8 cellular contexts compared by ENCODE assay signal in the genomic region with DNA sequence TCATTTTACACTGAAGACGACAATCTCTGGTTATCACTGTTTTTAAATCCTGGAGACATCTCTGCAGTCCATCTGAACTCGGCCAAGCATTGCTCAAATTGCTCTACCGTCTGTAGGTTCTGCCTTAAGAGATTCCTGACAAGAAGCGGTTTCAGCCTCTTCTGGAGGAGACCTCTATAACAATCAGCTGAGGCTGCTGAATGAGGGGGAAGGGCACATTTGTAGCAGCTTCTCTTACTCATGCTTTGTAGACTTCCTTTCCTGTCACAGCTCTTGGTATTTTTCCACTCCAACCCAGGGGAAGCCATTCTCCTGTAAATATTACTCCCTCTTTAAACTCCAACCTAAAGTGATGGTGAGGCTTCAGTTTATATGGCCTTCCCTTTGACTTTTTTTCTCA. TPM values are rescaled to one million over a fixed set of nuclear protein-coding genes. Genes with fewer than 3 reads are reported as not detected.
DNase-seq lines count a peak whose midpoint lies in the region; ATAC-seq, FAIRE-seq and TF ChIP-seq lines count a peak whose summit lies in the region.

No MANE protein-coding gene starts in this region.

- TF ChIP-seq POLR2A in K562 (conservative IDR thresholded peaks at IDR 0.05): no peak

- H3K27ac ChIP-seq in K562 (ENCODE audit: extremely low read depth, low read depth, low read length) (peak overlapping the region; percentile 69), left lung (peak overlapping the region; percentile 67 to 76), aorta (ENCODE audit: low read depth in 1 of 2, low read length in 2 of 2) (peak overlapping the region; percentile 25 to 80)

- CTCF ChIA-PET in K562 (lab: Yijun Ruan, JAX; ENCODE audit: low intra/inter-chr PET ratio): no interaction called here

- no peaks in the 10 kb centered on the region for H3K27me3 ChIP-seq in K562 (ENCODE audit: control insufficient read depth in 2 of 2, insufficient read depth in 2 of 2, low read length in 2 of 2)
- peaks cover 0 to 9% of the 10 kb centered on the region in 2 donors for H3K27me3 ChIP-seq in left lung
- H3K27me3 ChIP-seq in aorta (ENCODE audit: control insufficient read depth in 1 of 2, insufficient read depth in 2 of 2, low read length in 1 of 2): no peaks in the 10 kb centered on the region

- peaks cover 19% of the 10 kb centered on the region for H3K4me1 ChIP-seq in ES-I3 (ENCODE audit: insufficient read depth, low read length)
- peaks cover 14 to 25% of the 10 kb centered on the region in 2 experiments; a peak in 4 of 5 replicates for H3K4me1 ChIP-seq in K562 (replicated peaks in 1 of 2; ENCODE audit: control insufficient read depth in 2 of 2, insufficient read depth in 2 of 2, low read length in 2 of 2)
- H3K4me1 ChIP-seq in left lung: peaks cover 10 to 35% of the 10 kb centered on the region in 2 donors
- peaks cover 0 to 2% of the 10 kb centered on the region in 2 donors for H3K4me1 ChIP-seq in aorta (ENCODE audit: control insufficient read depth in 1 of 2, insufficient read depth in 2 of 2, low read length in 2 of 2)

- peak; percentile 44 for ATAC-seq in K562
- peak; percentile 38 for ATAC-seq in left lung
- no peak for ATAC-seq in aorta (ENCODE audit: low FRiP score)
- no peak for ATAC-seq in HG03039 (IDR thresholded peaks at IDR 0.05; ENCODE audit: unreplicated experiment)

- no peak for TF ChIP-seq EP300 in K562 (IDR thresholded peaks at IDR 0.05; ENCODE audit: low read length)

- H3K4me3 ChIP-seq in K562: no peak overlapping the region
- H3K4me3 ChIP-seq in left lung: no peak overlapping the region
- no peak overlapping the region for H3K4me3 ChIP-seq in aorta (ENCODE audit: low read length in 2 of 2)

- in situ Hi-C loops in K562 (cut with MboI): loop anchor here (5.0 kb wide), 1 partner anchor 45 kb away; no protein-coding TSS in a partner anchor

- H3K4me2 ChIP-seq in K562 (ENCODE audit: insufficient read depth, low read length): peak overlapping the region; percentile 61

- intact Hi-C loops in K562 (cut with micrococcal nuclease) (loop anchor here (2.0 kb wide), 1 partner anchor 14 kb away; no protein-coding TSS in a partner anchor), left lung (cut with DNase I) (no loop called here), aorta (cut with DNase I) (no loop called here)

- H3K36me3 ChIP-seq in ES-I3 (ENCODE audit: insufficient read depth, low read length): no peaks in the 10 kb centered on the region; the same call in 1 of the 2 replicates
- H3K36me3 ChIP-seq in K562 (ENCODE audit: control insufficient read depth, insufficient read depth, low read length): no peaks in the 10 kb centered on the region; the same call in 2 of the 3 replicates
- H3K36me3 ChIP-seq in left lung: no peaks in the 10 kb centered on the region
- no peaks in the 10 kb centered on the region for H3K36me3 ChIP-seq in aorta (ENCODE audit: control insufficient read depth in 1 of 2, insufficient read depth in 2 of 2, low read length in 1 of 2)

- BruUV-seq in K562 (replicated peaks; lab: Mats Ljungman, UMichigan): TSS peak; percentile 26

- TF ChIP-seq RAD21 in K562 (CRISPR knock-in tag; conservative IDR thresholded peaks at IDR 0.05 in 1 of 2, IDR thresholded peaks at IDR 0.05 in 1 of 2): 0 out of 4 replicates have a peak, but pooled peaks of 1 of the 2 experiments have one; percentile 6

- H3K9ac ChIP-seq in ES-I3 (ENCODE audit: low read depth, low read length) (0 out of 2 replicates have a peak overlapping the region, but pooled peaks have one; percentile 19), K562 (ENCODE audit: insufficient read depth in 1 of 2, low read depth in 2 of 2, low read length in 2 of 2) (peak overlapping the region in 1 of 2 experiments; percentile 51; a peak in 2 of 4 replicates)

- DNase-seq in NCI-H2107 treated with DMSO at 0.1 percent for 48 hours (lab: John Stamatoyannopoulos, UW; ENCODE audit: unreplicated experiment) (peak; percentile 96), K562 (ENCODE audit: extremely low read depth in 1 of 4, low spot score in 3 of 4) (peak; percentile 15 to 71 (median 35)), left lung (peak in 1 of 2 donors; percentile 41), aorta (peak in 1 of 2 donors; percentile 62), NCI-H1048 (lab: John Stamatoyannopoulos, UW) (no peak), D341Med (ENCODE audit: low spot score) (no peak)

- POLR2A ChIA-PET in K562 (lab: Yijun Ruan, JAX): interaction anchor here (1.1 to 1.4 kb wide), 2 partner anchors 9 to 12 kb away, joined by 3 to 5 read pairs; no protein-coding TSS in a partner anchor

- no peaks in the 10 kb centered on the region for H3K9me1 ChIP-seq in K562 (ENCODE audit: control insufficient read depth, insufficient read depth, low read length)

- FAIRE-seq in K562 (lab: Jason Lieb, UNC): peak; percentile 85

- H3K9me3 ChIP-seq in ES-I3 (ENCODE audit: control insufficient read depth, insufficient read depth, low read length): peaks cover 2% of the 10 kb centered on the region; the same call in 1 of the 2 replicates
- H3K9me3 ChIP-seq in K562 (replicated peaks; ENCODE audit: control insufficient read depth, insufficient read depth, low read depth, low read length): no peaks in the 10 kb centered on the region
- no peaks in the 10 kb centered on the region for H3K9me3 ChIP-seq in left lung
- H3K9me3 ChIP-seq in aorta (ENCODE audit: control insufficient read depth, low read length): no peaks in the 10 kb centered on the region

- TF ChIP-seq CTCF in K562 (IDR thresholded peaks at IDR 0.05 in 2 of 3, conservative IDR thresholded peaks at IDR 0.05 in 1 of 3; ENCODE audit: insufficient read depth in 2 of 3, low read depth in 1 of 3, low read length in 3 of 3) (no peak), left lung (IDR thresholded peaks at IDR 0.05) (no peak)

- peaks cover 4% of the 10 kb centered on the region; the same call in 2 of the 3 replicates for H3K79me2 ChIP-seq in K562 (ENCODE audit: control insufficient read depth, insufficient read depth, low read length)

- peak overlapping the region; percentile 63 for H2AFZ ChIP-seq in K562 (ENCODE audit: low read depth, low read length)

- no peaks in the 10 kb centered on the region for H4K20me1 ChIP-seq in K562 (replicated peaks; ENCODE audit: control insufficient read depth, insufficient read depth, low read length)

- 0% methylated on average over 4 of the region's 4 CpGs for WGBS in K562 (ENCODE audit: insufficient coverage, low coverage, missing lambda C conversion rate)
- WGBS in aorta, 2 donors: 30 to 33% methylated on average over 4 of the region's 4 CpGs

RNA-seq across cellular contexts. Expression of a gene that starts 3.0 kb away (rescaled TPM):
- total RNA-seq in K562 (2011; cell fraction: chromatin; rRNA removed; ENCODE audit: low replicate concordance): 22.1 and 29.4 TPM in 2 replicates
- total RNA-seq in K562 (2011; cell fraction: nucleolus; rRNA removed): 20.8 and 24.9 TPM in 2 replicates
- 25.6 and 31.2 TPM in 2 replicates for total RNA-seq in K562 (2011; cell fraction: nucleoplasm; rRNA removed)
- total RNA-seq in K562 (2014; rRNA removed): 13.9 and 15.5 TPM in 2 replicates
- 17.8 and 19.7 TPM in 2 replicates for total RNA-seq in K562 (2014; rRNA removed; fragmentation: Illumina TruSeq; extraction: Trizol)
- 5.8 and 6.2 TPM in 2 replicates for total RNA-seq in K562 (2015; rRNA removed; fragmentation: Illumina TruSeq; extraction: Trizol)
- 12.5 and 13.1 TPM in 2 replicates for total RNA-seq in K562 (2021)
- polyA plus RNA-seq in K562 (2011; rRNA removed): 75.0 and 107 TPM in 2 replicates
- 64.8 and 102 TPM in 2 replicates for polyA plus RNA-seq in K562 (2011; cell fraction: cytosol; rRNA removed)
- polyA plus RNA-seq in K562 (2011; cell fraction: nucleus; rRNA removed): 27.6 and 70.1 TPM in 2 replicates
- 19.8 and 63.2 TPM in 2 replicates for polyA plus RNA-seq in K562 (2012)
- polyA plus RNA-seq in K562 (2014; fragmentation: Illumina TruSeq; extraction: Trizol): 20.3 and 21.9 TPM in 2 replicates
- 10 to 100 TPM; 23.2 to 26.7 TPM for polyA plus RNA-seq in K562 (2014; fragmentation: Nextera tagmentation; extraction: Ambion mirVana)
- polyA plus RNA-seq in K562 (2014; rRNA removed): 11.7 and 13.4 TPM in 2 replicates
- polyA minus RNA-seq in K562 (2011; rRNA and poly(A)+ RNA removed): 63.5 and 97.5 TPM in 2 replicates
- polyA minus RNA-seq in K562 (2011; cell fraction: cytosol; rRNA and poly(A)+ RNA removed): 36.9 and 46.0 TPM in 2 replicates
- 10.5 and 31.0 TPM in 2 replicates for polyA minus RNA-seq in K562 (2011; cell fraction: nucleus; rRNA and poly(A)+ RNA removed)
- total RNA-seq in left lung: 10 to 100 TPM in 1 of 2 donors, 1 to 10 TPM in 1; 6.0 to 14.8 TPM
- 1 to 10 TPM; 4.1 to 8.5 TPM for total RNA-seq in aorta
- 1 to 10 TPM; 4.8 to 7.4 TPM for polyA plus RNA-seq in aorta

RNA-seq across cellular contexts. Expression of a gene that starts 22.6 kb away (rescaled TPM):
- total RNA-seq in K562 (2011; cell fraction: chromatin; rRNA removed; ENCODE audit: low replicate concordance): 34.6 and 42.7 TPM in 2 replicates
- total RNA-seq in K562 (2011; cell fraction: nucleolus; rRNA removed): 39.7 and 40.9 TPM in 2 replicates
- total RNA-seq in K562 (2011; cell fraction: nucleoplasm; rRNA removed): 44.7 and 64.3 TPM in 2 replicates
- 21.1 and 33.9 TPM in 2 replicates for total RNA-seq in K562 (2014; rRNA removed)
- 24.7 and 25.8 TPM in 2 replicates for total RNA-seq in K562 (2014; rRNA removed; fragmentation: Illumina TruSeq; extraction: Trizol)
- total RNA-seq in K562 (2015; rRNA removed; fragmentation: Illumina TruSeq; extraction: Trizol): 20.9 and 22.1 TPM in 2 replicates
- total RNA-seq in K562 (2021): 24.6 and 25.1 TPM in 2 replicates
- 48.1 and 53.4 TPM in 2 replicates for polyA plus RNA-seq in K562 (2011; rRNA removed)
- 45.7 and 51.0 TPM in 2 replicates for polyA plus RNA-seq in K562 (2011; cell fraction: cytosol; rRNA removed)
- 104 and 138 TPM in 2 replicates for polyA plus RNA-seq in K562 (2011; cell fraction: nucleus; rRNA removed)
- polyA plus RNA-seq in K562 (2012): 19.2 and 29.0 TPM in 2 replicates
- 23.3 and 26.6 TPM in 2 replicates for polyA plus RNA-seq in K562 (2014; fragmentation: Illumina TruSeq; extraction: Trizol)
- 10 to 100 TPM; 23.6 to 30.6 TPM for polyA plus RNA-seq in K562 (2014; fragmentation: Nextera tagmentation; extraction: Ambion mirVana)
- polyA plus RNA-seq in K562 (2014; rRNA removed): 38.0 and 56.9 TPM in 2 replicates
- 26.3 and 29.4 TPM in 2 replicates for polyA minus RNA-seq in K562 (2011; rRNA and poly(A)+ RNA removed)
- 14.8 and 17.8 TPM in 2 replicates for polyA minus RNA-seq in K562 (2011; cell fraction: cytosol; rRNA and poly(A)+ RNA removed)
- 12.9 and 15.8 TPM in 2 replicates for polyA minus RNA-seq in K562 (2011; cell fraction: nucleus; rRNA and poly(A)+ RNA removed)
- 10 to 100 TPM; 12.8 to 21.6 TPM for total RNA-seq in left lung
- 10 to 100 TPM; 17.9 to 18.0 TPM for total RNA-seq in aorta
- polyA plus RNA-seq in aorta: 10 to 100 TPM; 16.3 to 35.7 TPM

RNA-seq across cellular contexts. Expression of a gene that starts 51.8 kb away (rescaled TPM):
- total RNA-seq in K562 (2011; cell fraction: chromatin; rRNA removed; ENCODE audit: low replicate concordance): 25.9 and 27.2 TPM in 2 replicates
- total RNA-seq in K562 (2011; cell fraction: nucleolus; rRNA removed): 12.0 and 12.2 TPM in 2 replicates
- total RNA-seq in K562 (2011; cell fraction: nucleoplasm; rRNA removed): 19.9 and 28.7 TPM in 2 replicates
- total RNA-seq in K562 (2014; rRNA removed) (32.8 and 34.6 TPM in 2 replicates), K562 (2014; rRNA removed; fragmentation: Illumina TruSeq; extraction: Trizol) (54.0 and 62.1 TPM in 2 replicates), K562 (2015; rRNA removed; fragmentation: Illumina TruSeq; extraction: Trizol) (54.3 and 60.0 TPM in 2 replicates), K562 (2021) (69.1 and 70.7 TPM in 2 replicates), left lung (100 to 1,000 TPM in 1 of 2 donors, 10 to 100 TPM in 1; 97.6 to 123 TPM), aorta (10 to 100 TPM; 94.0 to 95.4 TPM)
- polyA plus RNA-seq in K562 (2011; rRNA removed) (64.3 and 69.8 TPM in 2 replicates), K562 (2014; fragmentation: Illumina TruSeq; extraction: Trizol) (46.3 and 50.1 TPM in 2 replicates), K562 (2014; fragmentation: Nextera tagmentation; extraction: Ambion mirVana) (1 to 10 TPM; 7.8 to 8.5 TPM), K562 (2014; rRNA removed) (34.1 and 39.2 TPM in 2 replicates), aorta (100 to 1,000 TPM in 1 of 2 donors, 10 to 100 TPM in 1; 88.9 to 140 TPM)
- 17.7 and 26.3 TPM in 2 replicates for polyA plus RNA-seq in K562 (2011; cell fraction: cytosol; rRNA removed)
- 19.2 and 24.4 TPM in 2 replicates for polyA plus RNA-seq in K562 (2011; cell fraction: nucleus; rRNA removed)
- 42.1 and 56.5 TPM in 2 replicates for polyA plus RNA-seq in K562 (2012)
- polyA minus RNA-seq in K562 (2011; rRNA and poly(A)+ RNA removed): 49.5 and 51.2 TPM in 2 replicates
- 23.7 and 30.0 TPM in 2 replicates for polyA minus RNA-seq in K562 (2011; cell fraction: cytosol; rRNA and poly(A)+ RNA removed)
- polyA minus RNA-seq in K562 (2011; cell fraction: nucleus; rRNA and poly(A)+ RNA removed): 11.0 and 18.7 TPM in 2 replicates

Comparison
In these comparisons a context has a peak if more than half of its experiments do, and no peak if none do; other contexts are left out.
1. DNase-seq: peak in NCI-H2107 treated with DMSO at 0.1 percent for 48 hours (single experiment) and K562 (4 of 4); none in NCI-H1048 (single experiment) and D341Med (single experiment).
2. ATAC-seq: peak in K562 (single experiment) and left lung (single experiment); none in aorta (single experiment) and HG03039 (single experiment).
3. Peak in every context shown above with its lines, with median percentiles within 50 percentile points of each other: H3K27ac ChIP-seq.